1 cellular context compared by ENCODE assay signal in genomic region chr5:1501372-1502045, GRCh38.
TF ChIP-seq lines count a peak whose summit lies in the region.

No MANE protein-coding gene starts in this region.

TF ChIP-seq in HEK293, 187 proteins besides CTCF, POLR2A, EP300 and RAD21 (continued from another document):
- no peak for TF ChIP-seq ZSCAN5A (tag by site-specific recombination; IDR thresholded peaks at IDR 0.05)
- TF ChIP-seq ZNF175 (tag by site-specific recombination; IDR thresholded peaks at IDR 0.05) = no peak
- no peak for TF ChIP-seq GLIS1 (tag by site-specific recombination; IDR thresholded peaks at IDR 0.05)
- no peak for TF ChIP-seq ZBTB7A (tag by site-specific recombination; IDR thresholded peaks at IDR 0.05; ENCODE audit: low read depth)
- no peak for TF ChIP-seq ZNF654 (tag by site-specific recombination; IDR thresholded peaks at IDR 0.05; ENCODE audit: low read depth)
- TF ChIP-seq SETDB1 (IDR thresholded peaks at IDR 0.05; ENCODE audit: insufficient read length, low read length) = no peak
- TF ChIP-seq BCL11A (tag by site-specific recombination; IDR thresholded peaks at IDR 0.05; ENCODE audit: low read depth) = peak; percentile 100
- TF ChIP-seq KLF1 (tag by site-specific recombination; IDR thresholded peaks at IDR 0.05) = no peak
